ENCODE assay signal across 19 cellular contexts in genomic region chr5:179110528-179110927, GRCh38. TPM values are rescaled to one million over a fixed set of nuclear protein-coding genes. Genes with fewer than 3 reads are reported as not detected.
DNase-seq lines count a peak whose midpoint lies in the region; ATAC-seq, FAIRE-seq and TF ChIP-seq lines count a peak whose summit lies in the region.
"Had no signal": no experiment of that assay in that cellular context is flagged by ENCODE, and none has a peak within 500 bp of the region (broad histone marks: within the 10 kb centered on the region; RNA-seq: fewer than 3 reads in every experiment).

No MANE protein-coding gene starts in this region.

- no peak overlapping the region for H2AFZ ChIP-seq in K562 (ENCODE audit: low read depth, low read length)
- H2AFZ ChIP-seq in osteoblast (ENCODE audit: low read length), result no peak overlapping the region

- H3K79me2 ChIP-seq in K562 (ENCODE audit: control insufficient read depth, insufficient read depth, low read length), result no peaks in the 10 kb centered on the region
- no peaks in the 10 kb centered on the region for H3K79me2 ChIP-seq in osteoblast (ENCODE audit: insufficient read depth, low read length)

- DNase-seq in K562 (ENCODE audit: extremely low read depth in 1 of 4, low spot score in 3 of 4) (no peak), islet precursor cell (peak; percentile 29), osteoblast (ENCODE audit: insufficient read length, low spot score, missing footprints) (peak; percentile 17), type B pancreatic cell (ENCODE audit: extremely low spot score, unreplicated experiment) (peak; percentile 51), NCI-H2171 (lab: John Stamatoyannopoulos, UW) (no peak), RPMI8226 (no peak)
- DNase-seq: C1 segment of cervical spinal cord; Calu3; CD4-positive, alpha-beta T cell; DMS79; IMR-90 had no signal

- H3K9me1 ChIP-seq in K562 (ENCODE audit: control insufficient read depth, insufficient read depth, low read length), result no peaks in the 10 kb centered on the region

- in situ Hi-C loops in K562 (cut with MboI), result no loop called here

- no peak overlapping the region for H3K27ac ChIP-seq in K562 (ENCODE audit: extremely low read depth, low read depth, low read length)
- H3K27ac ChIP-seq in osteoblast (ENCODE audit: low read depth, low read length), result no peak overlapping the region

- H3K36me3 Mint-ChIP-seq in type B pancreatic cell, result no peaks in the 10 kb centered on the region

- H3K4me3 ChIP-seq in K562 (no peak overlapping the region), osteoblast (ENCODE audit: insufficient read depth, low read length) (no peak overlapping the region)
- H3K4me3 ChIP-seq: GM12878 had no signal

- H3K36me3 ChIP-seq in K562 (ENCODE audit: control insufficient read depth, insufficient read depth, low read length), result no peaks in the 10 kb centered on the region
- H3K36me3 ChIP-seq in osteoblast (ENCODE audit: insufficient read depth, low read length), result peaks cover 30% of the 10 kb centered on the region

- intact Hi-C loops in K562 (cut with micrococcal nuclease), result no loop called here

- TF ChIP-seq POLR2A in K562 (conservative IDR thresholded peaks at IDR 0.05), result no peak

- H3K27me3 ChIP-seq in K562 (ENCODE audit: control insufficient read depth in 2 of 2, insufficient read depth in 2 of 2, low read length in 2 of 2) (peaks cover 0 to 17% of the 10 kb centered on the region in 2 experiments; a peak in 2 of 5 replicates), osteoblast (ENCODE audit: insufficient read depth, low read length) (no peaks in the 10 kb centered on the region)

- ATAC-seq in K562 (no peak), GM21360 (IDR thresholded peaks at IDR 0.05; ENCODE audit: unreplicated experiment) (no peak)
- ATAC-seq: GM12878, HCT116 had no signal

- BruUV-seq in K562 (replicated peaks; lab: Mats Ljungman, UMichigan), result no TSS peak

- POLR2A ChIA-PET in K562 (lab: Yijun Ruan, JAX), result no interaction called here

- H3K4me1 ChIP-seq in K562 (replicated peaks in 1 of 2; ENCODE audit: control insufficient read depth in 2 of 2, insufficient read depth in 2 of 2, low read length in 2 of 2), result no peaks in the 10 kb centered on the region
- H3K4me1 ChIP-seq in osteoblast (ENCODE audit: insufficient read depth, low read length), result no peaks in the 10 kb centered on the region

- H3K9me3 Mint-ChIP-seq in type B pancreatic cell, result peaks cover 21% of the 10 kb centered on the region

- CTCF ChIA-PET in K562 (lab: Yijun Ruan, JAX; ENCODE audit: low intra/inter-chr PET ratio), result no interaction called here

- no peak overlapping the region for H3K9ac ChIP-seq in K562 (ENCODE audit: insufficient read depth in 1 of 2, low read depth in 2 of 2, low read length in 2 of 2)

- no peak for TF ChIP-seq EP300 in K562 (IDR thresholded peaks at IDR 0.05; ENCODE audit: low read length)

- no peak for TF ChIP-seq CTCF in K562 (IDR thresholded peaks at IDR 0.05 in 2 of 3, conservative IDR thresholded peaks at IDR 0.05 in 1 of 3; ENCODE audit: insufficient read depth in 2 of 3, low read depth in 1 of 3, low read length in 3 of 3)
- no peak for TF ChIP-seq CTCF in osteoblast (IDR thresholded peaks at IDR 0.05; ENCODE audit: extremely low read depth, low read depth, low read length)
- TF ChIP-seq CTCF in type B pancreatic cell (conservative IDR thresholded peaks at IDR 0.05), result no peak

- no peaks in the 10 kb centered on the region for H3K27me3 Mint-ChIP-seq in type B pancreatic cell
- H3K27me3 Mint-ChIP-seq: B cell; CD4-positive, alpha-beta T cell had no signal

- no peak for TF ChIP-seq RAD21 in K562 (CRISPR knock-in tag; conservative IDR thresholded peaks at IDR 0.05 in 1 of 2, IDR thresholded peaks at IDR 0.05 in 1 of 2)

- no peak overlapping the region for H3K4me3 Mint-ChIP-seq in type B pancreatic cell
- H3K4me3 Mint-ChIP-seq: B cell; CD4-positive, alpha-beta T cell had no signal

- no peak for FAIRE-seq in K562 (lab: Jason Lieb, UNC)
- FAIRE-seq: A204.1, GM12878, GM18507, H54 had no signal

- H3K9me3 ChIP-seq in K562 (replicated peaks; ENCODE audit: control insufficient read depth, insufficient read depth, low read depth, low read length) (no peaks in the 10 kb centered on the region), osteoblast (ENCODE audit: low read depth, low read length) (no peaks in the 10 kb centered on the region)

- WGBS in K562 (ENCODE audit: insufficient coverage, low coverage, missing lambda C conversion rate), result 2% methylated on average over 9 of the region's 9 CpGs

- no peaks in the 10 kb centered on the region for H3K4me1 Mint-ChIP-seq in type B pancreatic cell (ENCODE audit: unreplicated experiment)
- H3K4me1 Mint-ChIP-seq: B cell had no signal

- H3K4me2 ChIP-seq in K562 (ENCODE audit: insufficient read depth, low read length) (no peak overlapping the region), osteoblast (ENCODE audit: insufficient read depth, low read length) (no peak overlapping the region)

- H3K27ac Mint-ChIP-seq in type B pancreatic cell, result no peak overlapping the region
- H3K27ac Mint-ChIP-seq: B cell; CD4-positive, alpha-beta T cell had no signal

- H4K20me1 ChIP-seq in K562 (replicated peaks; ENCODE audit: control insufficient read depth, insufficient read depth, low read length) (no peaks in the 10 kb centered on the region), osteoblast (ENCODE audit: insufficient read depth, low read length) (no peaks in the 10 kb centered on the region)

TF ChIP-seq in K562, 482 proteins besides CTCF, POLR2A, EP300 and RAD21:
- TF ChIP-seq TFE3 (CRISPR knock-in tag; IDR thresholded peaks at IDR 0.05) (peak; percentile 32), POLR2AphosphoS2 (IDR thresholded peaks at IDR 0.05; ENCODE audit: low read length) (no peak)

RNA-seq across cellular contexts. Expression of gene ZNF354C, which starts 50.4 kb away (rescaled TPM):
- total RNA-seq in K562 (2011; cell fraction: chromatin; rRNA removed; ENCODE audit: low replicate concordance), result not detected in 2 replicates
- total RNA-seq in K562 (2011; cell fraction: nucleolus; rRNA removed), result not detected in 2 replicates
- total RNA-seq in K562 (2011; cell fraction: nucleoplasm; rRNA removed), result not detected in 2 replicates
- total RNA-seq in K562 (2014; rRNA removed) (not detected in 2 replicates), K562 (2014; rRNA removed; fragmentation: Illumina TruSeq; extraction: Trizol) (0.04 TPM in 1 of 2 replicates, not detected in the other), K562 (2015; rRNA removed; fragmentation: Illumina TruSeq; extraction: Trizol) (0.04 TPM in 2 replicates), K562 (2021) (0.02 and 0.07 TPM in 2 replicates), osteoblast (7.6 and 9.1 TPM in 2 replicates), type B pancreatic cell (ENCODE audit: low replicate concordance) (3.3 and 7.8 TPM in 2 replicates)
- polyA plus RNA-seq in K562 (2011; rRNA removed) (0.01 TPM in 1 of 2 replicates, not detected in the other), K562 (2014; fragmentation: Illumina TruSeq; extraction: Trizol) (0.03 TPM in 1 of 2 replicates, not detected in the other), K562 (2014; fragmentation: Nextera tagmentation; extraction: Ambion mirVana) (under 1 TPM; 0.01 TPM), K562 (2014; rRNA removed) (0.08 TPM in 1 of 2 replicates, not detected in the other)
- polyA plus RNA-seq in K562 (2011; cell fraction: cytosol; rRNA removed), result not detected in 2 replicates
- polyA plus RNA-seq in K562 (2011; cell fraction: nucleus; rRNA removed), result 0.03 TPM in 1 of 2 replicates, not detected in the other
- polyA plus RNA-seq in K562 (2012), result 0.05 and 0.08 TPM in 2 replicates
- 0.03 TPM in 1 of 2 replicates, not detected in the other for polyA minus RNA-seq in K562 (2011; rRNA and poly(A)+ RNA removed)
- polyA minus RNA-seq in K562 (2011; cell fraction: cytosol; rRNA and poly(A)+ RNA removed), result not detected in 2 replicates
- polyA minus RNA-seq in K562 (2011; cell fraction: nucleus; rRNA and poly(A)+ RNA removed), result not detected in 2 replicates
- total RNA-seq: HT-29 had no signal

Comparison
In these comparisons a context has a peak if more than half of its experiments do, and no peak if none do; other contexts are left out.
1. DNase-seq: peak in islet precursor cell (single experiment), osteoblast (single experiment) and type B pancreatic cell (single experiment); none in K562 (0 of 4), NCI-H2171 (single experiment) and RPMI8226 (single experiment).